9 cellular contexts compared by ENCODE assay signal in genomic region chr17:9115446-9116265, GRCh38.
A peak's percentile ranks its signal among the peaks of the same experiment; 100 is the strongest.
DNase-seq lines count a peak whose midpoint lies in the region; ATAC-seq and TF ChIP-seq lines count a peak whose summit lies in the region.
"Had no signal": no experiment of that assay in that cellular context is flagged by ENCODE, and none has a peak within 500 bp of the region (broad histone marks: within the 10 kb centered on the region; RNA-seq: fewer than 3 reads in every experiment).

No MANE protein-coding gene starts in this region.

- H3K4me1 ChIP-seq in esophagus muscularis mucosa = peaks cover 11 to 39% (median 31%) of the 10 kb centered on the region in 4 donors
- peaks cover 0 to 10% of the 10 kb centered on the region in 2 donors for H3K4me1 ChIP-seq in muscle layer of duodenum (ENCODE audit: control insufficient read depth in 1 of 2, insufficient read depth in 2 of 2, low read length in 2 of 2)

- no peaks in the 10 kb centered on the region for H3K27me3 ChIP-seq in esophagus muscularis mucosa
- H3K27me3 ChIP-seq in muscle layer of duodenum (ENCODE audit: low read depth, low read length) = no peaks in the 10 kb centered on the region

- H3K9me3 Mint-ChIP-seq in activated CD8-positive, alpha-beta T cell treated with anti-CD3 and anti-CD28 coated beads, Interleukin-2, amount 10 ng/mL, durations not matched to agents 7 days and 5 days (ENCODE audit: insufficient read depth) = peaks cover 3% of the 10 kb centered on the region
- H3K9me3 Mint-ChIP-seq in stimulated activated naive B cell treated with anti-CD40 and anti-IgM and Interleukin-4, amounts not matched to agents 10 μg/mL and 1 μg/mL and 100 μg/mL, for 72 hours = peaks cover 0 to 2% of the 10 kb centered on the region in 2 donors

- POLR2A ChIA-PET in activated CD8-positive, alpha-beta T cell treated with anti-CD3 and anti-CD28 coated beads, Interleukin-2, amount 10 ng/mL, durations not matched to agents 7 days and 5 days (lab: Charles Lee) = interaction anchor here (0.6 kb wide), 2 partner anchors 9 to 408 kb away, joined by 3 to 4 read pairs; no protein-coding TSS in a partner anchor

- H3K27me3 Mint-ChIP-seq in activated CD8-positive, alpha-beta T cell treated with anti-CD3 and anti-CD28 coated beads, Interleukin-2, amount 10 ng/mL, durations not matched to agents 7 days and 5 days (ENCODE audit: low read depth) = peaks cover 9% of the 10 kb centered on the region
- H3K27me3 Mint-ChIP-seq in stimulated activated naive B cell treated with anti-CD40 and anti-IgM and Interleukin-4, amounts not matched to agents 10 μg/mL and 1 μg/mL and 100 μg/mL, for 72 hours = peaks cover 7 to 20% of the 10 kb centered on the region in 2 donors

- no peak for TF ChIP-seq EP300 in esophagus muscularis mucosa (IDR thresholded peaks at IDR 0.05)

- H3K4me3 ChIP-seq in esophagus muscularis mucosa (peak overlapping the region; percentile 35 to 57 (median 46)), muscle layer of duodenum (ENCODE audit: low read depth in 1 of 2, low read length in 2 of 2) (peak overlapping the region; percentile 16 to 51)

- ATAC-seq in activated CD8-positive, alpha-beta T cell treated with anti-CD3 and anti-CD28 coated beads, Interleukin-2, amount 10 ng/mL, durations not matched to agents 7 days and 5 days = peak; percentile 94
- peak; percentile 95 to 96 for ATAC-seq in stimulated activated naive B cell treated with anti-CD40 and anti-IgM and Interleukin-4, amounts not matched to agents 10 μg/mL and 1 μg/mL and 100 μg/mL, for 72 hours (replicated peaks)
- ATAC-seq in HG02588 (IDR thresholded peaks at IDR 0.05; ENCODE audit: unreplicated experiment) = no peak

- no peaks in the 10 kb centered on the region for H3K36me3 Mint-ChIP-seq in activated CD8-positive, alpha-beta T cell treated with anti-CD3 and anti-CD28 coated beads, Interleukin-2, amount 10 ng/mL, durations not matched to agents 7 days and 5 days (ENCODE audit: low read depth)
- no peaks in the 10 kb centered on the region for H3K36me3 Mint-ChIP-seq in stimulated activated naive B cell treated with anti-CD40 and anti-IgM and Interleukin-4, amounts not matched to agents 10 μg/mL and 1 μg/mL and 100 μg/mL, for 72 hours
- H3K36me3 Mint-ChIP-seq: CD4-positive, CD25-positive, alpha-beta regulatory T cell had no signal

- peak; percentile 70 for DNase-seq in SIG-M5 treated with dmso at 0.1 percent for 504 hours (lab: John Stamatoyannopoulos, UW; ENCODE audit: unreplicated experiment)
- DNase-seq in SIG-M5 (lab: John Stamatoyannopoulos, UW) = no peak
- DNase-seq in activated CD8-positive, alpha-beta T cell treated with anti-CD3 and anti-CD28 coated beads, Interleukin-2, amount 10 ng/mL, durations not matched to agents 7 days and 5 days = peak; percentile 70
- DNase-seq in esophagus muscularis mucosa (ENCODE audit: extremely low spot score) = no peak
- DNase-seq in stimulated activated naive B cell treated with anti-CD40 and anti-IgM and Interleukin-4, amounts not matched to agents 10 μg/mL and 1 μg/mL and 100 μg/mL, for 72 hours = peak; percentile 55
- no peak for DNase-seq in NCI-H187 (lab: John Stamatoyannopoulos, UW)

- CTCF ChIA-PET in activated CD8-positive, alpha-beta T cell treated with anti-CD3 and anti-CD28 coated beads, Interleukin-2, amount 10 ng/mL, durations not matched to agents 7 days and 5 days (lab: Charles Lee) = interaction anchor here (1.0 to 2.8 kb wide), 9 partner anchors 20 to 439 kb away, joined by 3 to 22 read pairs (median 4); no protein-coding TSS in a partner anchor

- H3K4me3 Mint-ChIP-seq in activated CD8-positive, alpha-beta T cell treated with anti-CD3 and anti-CD28 coated beads, Interleukin-2, amount 10 ng/mL, durations not matched to agents 7 days and 5 days = peak overlapping the region; percentile 59
- H3K4me3 Mint-ChIP-seq in stimulated activated naive B cell treated with anti-CD40 and anti-IgM and Interleukin-4, amounts not matched to agents 10 μg/mL and 1 μg/mL and 100 μg/mL, for 72 hours = peak overlapping the region; percentile 69 to 82

- TF ChIP-seq POLR2A in esophagus muscularis mucosa (IDR thresholded peaks at IDR 0.05; ENCODE audit: low read depth) = no peak

- peak in 2 of 3 experiments; percentile 43 to 52 for TF ChIP-seq CTCF in esophagus muscularis mucosa (IDR thresholded peaks at IDR 0.05)

- 19% methylated on average over 15 of the region's 39 CpGs for WGBS in esophagus muscularis mucosa

- H3K9me3 ChIP-seq in esophagus muscularis mucosa = no peaks in the 10 kb centered on the region
- no peaks in the 10 kb centered on the region for H3K9me3 ChIP-seq in muscle layer of duodenum (ENCODE audit: control insufficient read depth in 1 of 2, low read length in 2 of 2)

- H3K27ac Mint-ChIP-seq in activated CD8-positive, alpha-beta T cell treated with anti-CD3 and anti-CD28 coated beads, Interleukin-2, amount 10 ng/mL, durations not matched to agents 7 days and 5 days = peak overlapping the region; percentile 54
- peak overlapping the region; percentile 56 for H3K27ac Mint-ChIP-seq in stimulated activated naive B cell treated with anti-CD40 and anti-IgM and Interleukin-4, amounts not matched to agents 10 μg/mL and 1 μg/mL and 100 μg/mL, for 72 hours
- H3K27ac Mint-ChIP-seq: CD4-positive, CD25-positive, alpha-beta regulatory T cell had no signal

- intact Hi-C loops in esophagus muscularis mucosa (cut with DNase I) = no loop called here

- H3K27ac ChIP-seq in esophagus muscularis mucosa (replicated peaks in 1 of 4) = peak overlapping the region; percentile 73 to 86 (median 76)
- peak overlapping the region; percentile 69 for H3K27ac ChIP-seq in muscle layer of duodenum (ENCODE audit: low read length)

- peaks cover 12% of the 10 kb centered on the region for H3K4me1 Mint-ChIP-seq in activated CD8-positive, alpha-beta T cell treated with anti-CD3 and anti-CD28 coated beads, Interleukin-2, amount 10 ng/mL, durations not matched to agents 7 days and 5 days (ENCODE audit: low read depth)
- peaks cover 18 to 23% of the 10 kb centered on the region in 2 donors for H3K4me1 Mint-ChIP-seq in stimulated activated naive B cell treated with anti-CD40 and anti-IgM and Interleukin-4, amounts not matched to agents 10 μg/mL and 1 μg/mL and 100 μg/mL, for 72 hours

- no peaks in the 10 kb centered on the region for H3K36me3 ChIP-seq in esophagus muscularis mucosa
- no peaks in the 10 kb centered on the region for H3K36me3 ChIP-seq in muscle layer of duodenum (ENCODE audit: control insufficient read depth in 1 of 2, insufficient read depth in 2 of 2, low read length in 2 of 2)

Comparison
In these comparisons a context has a peak if more than half of its experiments do, and no peak if none do; other contexts are left out.
1. DNase-seq: peak in SIG-M5 treated with dmso at 0.1 percent for 504 hours (single experiment), activated CD8-positive, alpha-beta T cell treated with anti-CD3 and anti-CD28 coated beads, Interleukin-2, amount 10 ng/mL, durations not matched to agents 7 days and 5 days (single experiment) and stimulated activated naive B cell treated with anti-CD40 and anti-IgM and Interleukin-4, amounts not matched to agents 10 μg/mL and 1 μg/mL and 100 μg/mL, for 72 hours (single experiment); none in SIG-M5 (single experiment), esophagus muscularis mucosa (single experiment) and NCI-H187 (0 of 2).